In the genomic region with DNA sequence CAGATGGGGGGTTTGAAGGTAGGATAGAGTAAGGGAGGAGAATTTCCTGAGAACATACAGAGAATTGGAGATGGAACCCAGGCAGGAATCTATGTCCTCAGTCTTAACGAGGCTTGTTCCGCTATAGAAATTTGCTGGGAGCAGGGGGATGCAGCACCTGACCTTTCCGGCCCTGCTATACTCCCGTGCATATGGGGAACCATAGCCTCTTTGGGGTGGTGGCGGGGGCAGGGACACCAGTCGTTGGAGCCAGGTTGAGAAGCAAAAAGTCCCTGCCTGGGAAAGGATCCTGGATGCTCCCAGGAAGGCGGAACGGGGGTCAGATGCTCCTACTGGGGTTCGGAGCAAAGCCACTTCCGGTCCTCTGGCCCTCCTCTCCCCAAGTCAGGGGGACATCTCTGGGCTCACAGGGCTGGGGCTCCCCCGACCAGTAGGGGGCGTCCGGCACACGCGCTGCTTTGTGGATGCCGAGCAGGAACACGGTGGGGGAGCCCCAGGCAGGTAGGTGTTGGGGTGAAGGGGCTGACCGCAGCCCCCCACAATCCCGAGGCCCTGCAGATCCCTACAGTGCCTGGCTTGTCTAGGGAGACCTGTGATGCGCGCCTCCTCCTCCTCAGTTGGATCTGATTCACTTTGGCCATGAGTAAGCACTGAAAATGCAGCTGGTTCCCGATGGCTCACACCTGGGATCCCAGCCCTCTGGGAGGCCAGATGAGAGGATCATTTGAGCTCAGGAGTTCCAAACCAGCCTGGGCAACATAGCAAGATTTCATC, we compare ENCODE assay signal across 1 cellular context.
TF ChIP-seq lines count a peak whose summit lies in the region.

No MANE protein-coding gene starts in this region.

TF ChIP-seq in GM23338, 12 proteins besides CTCF, POLR2A, EP300 and RAD21 (continued from another document):
- TF ChIP-seq POLR2AphosphoS5 (IDR thresholded peaks at IDR 0.05; ENCODE audit: low read depth) (peak; percentile 40; the same call in 1 of the 2 replicates), EZH2phosphoT487 (IDR thresholded peaks at IDR 0.05; ENCODE audit: unreplicated experiment) (no peak), NANOG (IDR thresholded peaks at IDR 0.05; ENCODE audit: borderline replicate concordance) (no peak), ZNF331 (CRISPR knock-in tag; IDR thresholded peaks at IDR 0.05; ENCODE audit: low read depth) (no peak), JUNB (IDR thresholded peaks at IDR 0.05; ENCODE audit: unreplicated experiment) (no peak)
- TF ChIP-seq, protein P1, sequence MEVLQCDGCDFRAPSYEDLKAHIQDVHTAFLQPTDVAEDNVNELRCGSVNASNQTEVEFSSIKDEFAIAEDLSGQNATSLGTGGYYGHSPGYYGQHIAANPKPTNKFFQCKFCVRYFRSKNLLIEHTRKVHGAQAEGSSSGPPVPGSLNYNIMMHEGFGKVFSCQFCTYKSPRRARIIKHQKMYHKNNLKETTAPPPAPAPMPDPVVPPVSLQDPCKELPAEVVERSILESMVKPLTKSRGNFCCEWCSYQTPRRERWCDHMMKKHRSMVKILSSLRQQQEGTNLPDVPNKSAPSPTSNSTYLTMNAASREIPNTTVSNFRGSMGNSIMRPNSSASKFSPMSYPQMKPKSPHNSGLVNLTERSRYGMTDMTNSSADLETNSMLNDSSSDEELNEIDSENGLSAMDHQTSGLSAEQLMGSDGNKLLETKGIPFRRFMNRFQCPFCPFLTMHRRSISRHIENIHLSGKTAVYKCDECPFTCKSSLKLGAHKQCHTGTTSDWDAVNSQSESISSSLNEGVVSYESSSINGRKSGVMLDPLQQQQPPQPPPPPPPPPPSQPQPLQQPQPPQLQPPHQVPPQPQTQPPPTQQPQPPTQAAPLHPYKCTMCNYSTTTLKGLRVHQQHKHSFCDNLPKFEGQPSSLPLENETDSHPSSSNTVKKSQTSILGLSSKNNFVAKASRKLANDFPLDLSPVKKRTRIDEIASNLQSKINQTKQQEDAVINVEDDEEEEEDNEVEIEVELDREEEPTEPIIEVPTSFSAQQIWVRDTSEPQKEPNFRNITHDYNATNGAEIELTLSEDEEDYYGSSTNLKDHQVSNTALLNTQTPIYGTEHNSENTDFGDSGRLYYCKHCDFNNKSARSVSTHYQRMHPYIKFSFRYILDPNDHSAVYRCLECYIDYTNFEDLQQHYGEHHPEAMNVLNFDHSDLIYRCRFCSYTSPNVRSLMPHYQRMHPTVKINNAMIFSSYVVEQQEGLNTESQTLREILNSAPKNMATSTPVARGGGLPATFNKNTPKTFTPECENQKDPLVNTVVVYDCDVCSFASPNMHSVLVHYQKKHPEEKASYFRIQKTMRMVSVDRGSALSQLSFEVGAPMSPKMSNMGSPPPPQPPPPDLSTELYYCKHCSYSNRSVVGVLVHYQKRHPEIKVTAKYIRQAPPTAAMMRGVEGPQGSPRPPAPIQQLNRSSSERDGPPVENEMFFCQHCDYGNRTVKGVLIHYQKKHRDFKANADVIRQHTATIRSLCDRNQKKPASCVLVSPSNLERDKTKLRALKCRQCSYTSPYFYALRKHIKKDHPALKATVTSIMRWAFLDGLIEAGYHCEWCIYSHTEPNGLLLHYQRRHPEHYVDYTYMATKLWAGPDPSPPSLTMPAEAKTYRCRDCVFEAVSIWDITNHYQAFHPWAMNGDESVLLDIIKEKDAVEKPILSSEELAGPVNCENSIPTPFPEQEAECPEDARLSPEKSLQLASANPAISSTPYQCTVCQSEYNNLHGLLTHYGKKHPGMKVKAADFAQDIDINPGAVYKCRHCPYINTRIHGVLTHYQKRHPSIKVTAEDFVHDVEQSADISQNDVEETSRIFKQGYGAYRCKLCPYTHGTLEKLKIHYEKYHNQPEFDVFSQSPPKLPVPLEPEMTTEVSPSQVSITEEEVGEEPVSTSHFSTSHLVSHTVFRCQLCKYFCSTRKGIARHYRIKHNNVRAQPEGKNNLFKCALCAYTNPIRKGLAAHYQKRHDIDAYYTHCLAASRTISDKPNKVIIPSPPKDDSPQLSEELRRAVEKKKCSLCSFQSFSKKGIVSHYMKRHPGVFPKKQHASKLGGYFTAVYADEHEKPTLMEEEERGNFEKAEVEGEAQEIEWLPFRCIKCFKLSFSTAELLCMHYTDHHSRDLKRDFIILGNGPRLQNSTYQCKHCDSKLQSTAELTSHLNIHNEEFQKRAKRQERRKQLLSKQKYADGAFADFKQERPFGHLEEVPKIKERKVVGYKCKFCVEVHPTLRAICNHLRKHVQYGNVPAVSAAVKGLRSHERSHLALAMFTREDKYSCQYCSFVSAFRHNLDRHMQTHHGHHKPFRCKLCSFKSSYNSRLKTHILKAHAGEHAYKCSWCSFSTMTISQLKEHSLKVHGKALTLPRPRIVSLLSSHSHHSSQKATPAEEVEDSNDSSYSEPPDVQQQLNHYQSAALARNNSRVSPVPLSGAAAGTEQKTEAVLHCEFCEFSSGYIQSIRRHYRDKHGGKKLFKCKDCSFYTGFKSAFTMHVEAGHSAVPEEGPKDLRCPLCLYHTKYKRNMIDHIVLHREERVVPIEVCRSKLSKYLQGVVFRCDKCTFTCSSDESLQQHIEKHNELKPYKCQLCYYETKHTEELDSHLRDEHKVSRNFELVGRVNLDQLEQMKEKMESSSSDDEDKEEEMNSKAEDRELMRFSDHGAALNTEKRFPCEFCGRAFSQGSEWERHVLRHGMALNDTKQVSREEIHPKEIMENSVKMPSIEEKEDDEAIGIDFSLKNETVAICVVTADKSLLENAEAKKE (CRISPR knock-in tag; IDR thresholded peaks at IDR 0.05), result no peak
